ENCODE assay signal across 12 cellular contexts in the genomic region with DNA sequence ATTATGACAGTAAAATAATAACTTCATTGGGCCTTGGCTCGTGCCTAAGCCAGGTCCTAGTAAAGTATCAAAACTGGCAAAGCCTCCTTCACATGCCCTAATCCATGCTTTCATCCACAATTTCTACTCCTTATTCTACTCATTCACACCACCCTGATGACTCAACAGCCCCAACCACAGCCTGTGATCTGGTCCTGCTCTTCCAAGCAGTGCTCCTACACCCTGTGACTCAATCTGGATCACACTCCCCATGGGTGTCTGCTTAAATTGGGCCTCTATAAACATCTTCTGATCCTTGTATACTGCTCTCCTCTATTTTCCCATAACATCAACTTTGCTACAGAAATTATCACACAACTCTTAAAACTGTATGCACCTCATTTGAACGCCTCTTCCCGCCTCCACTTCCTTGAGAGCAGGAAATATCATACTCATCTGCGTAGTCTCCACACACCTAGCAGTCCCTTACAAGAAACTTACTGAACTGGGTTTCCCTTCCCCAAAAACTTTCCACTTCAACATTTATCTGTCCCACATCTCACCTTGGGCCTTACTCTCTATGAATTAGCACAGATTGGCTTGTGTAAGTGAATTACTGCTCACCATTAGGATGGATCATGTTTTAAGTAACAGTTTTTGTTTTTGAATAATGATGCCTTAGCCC. TPM values are rescaled to one million over a fixed set of nuclear protein-coding genes. Genes with fewer than 3 reads are reported as not detected.
DNase-seq lines count a peak whose midpoint lies in the region; ATAC-seq and TF ChIP-seq lines count a peak whose summit lies in the region.
"Had no signal": no experiment of that assay in that cellular context is flagged by ENCODE, and none has a peak within 500 bp of the region (broad histone marks: within the 10 kb centered on the region; RNA-seq: fewer than 3 reads in every experiment).

No MANE protein-coding gene starts in this region.

- ATAC-seq in GM19351 (IDR thresholded peaks at IDR 0.05; ENCODE audit: unreplicated experiment) (peak; percentile 74), HG03439 (IDR thresholded peaks at IDR 0.05; ENCODE audit: unreplicated experiment) (no peak)

- H3K79me2 ChIP-seq in OCI-LY3 (ENCODE audit: low read length) = no peaks in the 10 kb centered on the region

- peak overlapping the region; percentile 8; the same call in 1 of the 2 replicates for H3K4me2 ChIP-seq in OCI-LY3 (ENCODE audit: low read length)

- peak overlapping the region; percentile 33 for H3K27ac ChIP-seq in OCI-LY3 (ENCODE audit: low read length)

- no TSS peak for BruUV-seq in Calu3 (replicated peaks; lab: Mats Ljungman, UMichigan)

- no peak for TF ChIP-seq CTCF in OCI-LY3 (IDR thresholded peaks at IDR 0.05; ENCODE audit: low read depth, low read length)
- no peak for TF ChIP-seq CTCF in Calu3 (IDR thresholded peaks at IDR 0.05; ENCODE audit: unreplicated experiment)

- no peaks in the 10 kb centered on the region for H3K27me3 Mint-ChIP-seq in Calu3 (ENCODE audit: unreplicated experiment)
- H3K27me3 Mint-ChIP-seq: CD4-positive, alpha-beta T cell had no signal

- CTCF ChIA-PET in Calu3 (lab: Charles Lee) = no interaction called here

- no peaks in the 10 kb centered on the region for H3K4me1 Mint-ChIP-seq in Calu3 (ENCODE audit: low read depth, unreplicated experiment)

- H3K9me3 ChIP-seq in OCI-LY3 (ENCODE audit: insufficient read depth, low read length) = no peaks in the 10 kb centered on the region

- peaks cover 15% of the 10 kb centered on the region for H3K4me1 ChIP-seq in OCI-LY3 (ENCODE audit: low read length)

- no peak overlapping the region for H3K4me3 Mint-ChIP-seq in Calu3 (ENCODE audit: low read depth, unreplicated experiment)
- H3K4me3 Mint-ChIP-seq: CD4-positive, alpha-beta T cell had no signal

- no peak overlapping the region for H3K4me3 ChIP-seq in OCI-LY3 (ENCODE audit: low read length)

- H3K36me3 Mint-ChIP-seq in Calu3 (ENCODE audit: insufficient read depth, unreplicated experiment) = peaks cover 28% of the 10 kb centered on the region

- H4K20me1 ChIP-seq in OCI-LY3 (ENCODE audit: insufficient read depth, low read length) = peaks cover 6% of the 10 kb centered on the region; the same call in 1 of the 2 replicates

- no peaks in the 10 kb centered on the region for H3K9me3 Mint-ChIP-seq in Calu3 (ENCODE audit: low read depth, unreplicated experiment)
- H3K9me3 Mint-ChIP-seq: CD4-positive, alpha-beta T cell had no signal

- H3K27ac Mint-ChIP-seq in Calu3 (ENCODE audit: unreplicated experiment) = no peak overlapping the region
- H3K27ac Mint-ChIP-seq: CD4-positive, alpha-beta T cell had no signal

- H2AFZ ChIP-seq in OCI-LY3 (ENCODE audit: low read depth, low read length) = no peak overlapping the region

- H3K27me3 ChIP-seq in OCI-LY3 (ENCODE audit: low read depth, low read length) = no peaks in the 10 kb centered on the region

- H3K9ac ChIP-seq in OCI-LY3 (ENCODE audit: low read length) = no peak overlapping the region

- peaks cover 72% of the 10 kb centered on the region for H3K36me3 ChIP-seq in OCI-LY3 (replicated peaks; ENCODE audit: low read depth, low read length)

- peak; percentile 58 for DNase-seq in A172 (ENCODE audit: low spot score)
- peak; percentile 56 for DNase-seq in fibroblast of peridontal ligament (ENCODE audit: extremely low read depth)
- DNase-seq in NCI-H1694 treated with DMSO at 0.1 percent for 48 hours (lab: John Stamatoyannopoulos, UW) = no peak
- no peak for DNase-seq in NCI-H524 (lab: John Stamatoyannopoulos, UW)
- DNase-seq in Calu3 = no peak
- DNase-seq: CD4-positive, alpha-beta T cell; NCI-H2107 had no signal

- intact Hi-C loops in Calu3 (cut with micrococcal nuclease; ENCODE audit: unreplicated experiment) = no loop called here

RNA-seq across cellular contexts. Expression of gene GTF3C3, which starts 15.9 kb away (rescaled TPM):
- 38.8 and 50.8 TPM in 2 replicates for total RNA-seq in A172 (2014; rRNA removed; shearing (Covaris generic))
- 63.5 and 70.2 TPM in 2 replicates for total RNA-seq in Calu3 (2022)

RNA-seq across cellular contexts. Expression of gene C2orf66, which starts 25.6 kb away (rescaled TPM):
- total RNA-seq in A172 (2014; rRNA removed; shearing (Covaris generic)) = 0.26 TPM in 1 of 2 replicates, not detected in the other
- 0.35 and 0.37 TPM in 2 replicates for total RNA-seq in Calu3 (2022)
- total RNA-seq: activated CD8-positive, alpha-beta memory T cell treated with anti-CD3 and anti-CD28 coated beads for 36 hours; CD4-positive, alpha-beta T cell; frontal cortex had no signal

Comparison
In these comparisons a context has a peak if more than half of its experiments do, and no peak if none do; other contexts are left out.
1. DNase-seq: peak in A172 (single experiment) and fibroblast of peridontal ligament (single experiment); none in NCI-H1694 treated with DMSO at 0.1 percent for 48 hours (single experiment), NCI-H524 (0 of 2) and Calu3 (single experiment).